Comparison of ENCODE assay signal across 9 cellular contexts in genomic region chr2:101770672-101771071, GRCh38.
A peak's percentile ranks its signal among the peaks of the same experiment; 100 is the strongest.
DNase-seq lines count a peak whose midpoint lies in the region; TF ChIP-seq lines count a peak whose summit lies in the region.
"Had no signal": no experiment of that assay in that cellular context is flagged by ENCODE, and none has a peak within 500 bp of the region (broad histone marks: within the 10 kb centered on the region; RNA-seq: fewer than 3 reads in every experiment).

No MANE protein-coding gene starts in this region.

- H3K9me3 ChIP-seq in WERI-Rb-1 (ENCODE audit: severe bottlenecking) = no peaks in the 10 kb centered on the region
- H3K9me3 ChIP-seq: BLaER1 treated with 17β-estradiol and CSF1 and Interleukin-3, amounts not matched to agents 10 nM and 100 nM had no signal

- DNase-seq in NCI-H1436 (lab: John Stamatoyannopoulos, UW) (peak; percentile 7), NCI-H1436 treated with DMSO at 0.1 percent for 48 hours (lab: John Stamatoyannopoulos, UW) (no peak), HEK293T (ENCODE audit: extremely low spot score) (peak; percentile 56), NCI-H1694 treated with DMSO at 0.1 percent for 48 hours (lab: John Stamatoyannopoulos, UW) (peak; percentile 30), WERI-Rb-1 (peak; percentile 56), kidney glomerular epithelial cell (lab: John Stamatoyannopoulos, UW) (peak; percentile 16), ureter (ENCODE audit: low spot score) (no peak), T-helper 9 cell (no peak)

- H3K4me3 ChIP-seq in WERI-Rb-1 (ENCODE audit: low read depth, low read length) = no peak overlapping the region
- H3K4me3 ChIP-seq: BLaER1 treated with 17β-estradiol and CSF1 and Interleukin-3, amounts not matched to agents 10 nM and 100 nM had no signal

- H3K36me3 ChIP-seq in WERI-Rb-1 = no peaks in the 10 kb centered on the region

- H3K27me3 ChIP-seq in WERI-Rb-1 (ENCODE audit: insufficient read depth, low read depth, severe bottlenecking) = no peaks in the 10 kb centered on the region
- H3K27me3 ChIP-seq: BLaER1 treated with 17β-estradiol and CSF1 and Interleukin-3, amounts not matched to agents 10 nM and 100 nM had no signal

- CTCF ChIA-PET in HEK293T (lab: Yijun Ruan, JAX) = interaction anchor here (0.8 to 2.6 kb wide), 8 partner anchors 8 to 72 kb away, joined by 3 to 5 read pairs (median 4); no protein-coding TSS in a partner anchor

- H3K27ac ChIP-seq in WERI-Rb-1 = no peak overlapping the region
- H3K27ac ChIP-seq: BLaER1 treated with 17β-estradiol and CSF1 and Interleukin-3, amounts not matched to agents 10 nM and 100 nM had no signal

- peak; percentile 57 for TF ChIP-seq CTCF in WERI-Rb-1 (IDR thresholded peaks at IDR 0.05; ENCODE audit: low read depth, low read length)

- POLR2A ChIA-PET in HEK293T (lab: Yijun Ruan, JAX) = interaction anchor here (1.5 kb wide), 1 partner anchor 73 kb away, joined by 4 read pairs; the partner anchor contains the start of gene MAP4K4

TF ChIP-seq in HEK293T, 16 proteins besides CTCF, POLR2A, EP300 and RAD21:
- TF ChIP-seq FOXK2 (IDR thresholded peaks at IDR 0.05) (no peak), SUZ12 (IDR thresholded peaks at IDR 0.05) (no peak), ZNF384 (IDR thresholded peaks at IDR 0.05) (no peak), L3MBTL2 (conservative IDR thresholded peaks at IDR 0.05) (no peak), FOXA1 (IDR thresholded peaks at IDR 0.05) (no peak), FOXM1 (IDR thresholded peaks at IDR 0.05; ENCODE audit: borderline replicate concordance) (no peak), ARNT (IDR thresholded peaks at IDR 0.05) (no peak), CTBP1 (IDR thresholded peaks at IDR 0.05; ENCODE audit: borderline replicate concordance) (no peak)
- TF ChIP-seq, protein P1, sequence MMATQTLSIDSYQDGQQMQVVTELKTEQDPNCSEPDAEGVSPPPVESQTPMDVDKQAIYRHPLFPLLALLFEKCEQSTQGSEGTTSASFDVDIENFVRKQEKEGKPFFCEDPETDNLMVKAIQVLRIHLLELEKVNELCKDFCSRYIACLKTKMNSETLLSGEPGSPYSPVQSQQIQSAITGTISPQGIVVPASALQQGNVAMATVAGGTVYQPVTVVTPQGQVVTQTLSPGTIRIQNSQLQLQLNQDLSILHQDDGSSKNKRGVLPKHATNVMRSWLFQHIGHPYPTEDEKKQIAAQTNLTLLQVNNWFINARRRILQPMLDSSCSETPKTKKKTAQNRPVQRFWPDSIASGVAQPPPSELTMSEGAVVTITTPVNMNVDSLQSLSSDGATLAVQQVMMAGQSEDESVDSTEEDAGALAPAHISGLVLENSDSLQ (IDR thresholded peaks at IDR 0.05) = no peak
TF ChIP-seq in HEK293T: peak in this region for 0.

Comparison
In these comparisons a context has a peak if more than half of its experiments do, and no peak if none do; other contexts are left out.
1. DNase-seq: peak in NCI-H1436 (single experiment), HEK293T (single experiment), NCI-H1694 treated with DMSO at 0.1 percent for 48 hours (single experiment), WERI-Rb-1 (single experiment) and kidney glomerular epithelial cell (single experiment); none in NCI-H1436 treated with DMSO at 0.1 percent for 48 hours (single experiment), ureter (single experiment) and T-helper 9 cell (single experiment).